Comparison of ENCODE assay signal across 26 cellular contexts in the genomic region with DNA sequence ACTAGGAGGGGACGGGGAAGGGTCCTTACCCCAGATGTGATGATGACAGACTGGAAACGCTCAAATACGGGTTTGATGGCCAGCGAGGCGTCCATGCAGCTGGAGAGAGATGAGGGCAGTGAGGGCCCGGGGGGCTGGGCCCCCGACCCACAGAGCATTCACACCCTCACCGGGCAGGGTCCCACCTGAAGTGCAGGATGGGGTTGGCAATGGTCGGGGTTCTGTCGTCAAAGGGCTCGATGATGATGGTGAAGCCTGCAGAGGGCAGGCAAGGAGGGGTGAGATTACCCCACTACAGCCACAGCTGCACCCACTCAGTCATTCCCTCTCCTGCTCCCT. TPM values are rescaled to one million over a fixed set of nuclear protein-coding genes. Genes with fewer than 3 reads are reported as not detected.
"Had no signal": no experiment of that assay in that cellular context is flagged by ENCODE, and none has a peak within 500 bp of the region (broad histone marks: within the 10 kb centered on the region; RNA-seq: fewer than 3 reads in every experiment).

No MANE protein-coding gene starts in this region.

- H3K27me3 Mint-ChIP-seq: effector memory CD8-positive, alpha-beta T cell; memory B cell; naive B cell; natural killer cell treated with Interleukin-12 subunit alpha and Interleukin-12 subunit beta and Interleukin-15 and Interleukin-18, amount 100 ng/mL, for 72 hours; stimulated activated memory B cell treated with anti-CD40 and anti-IgM and Interleukin-4, amounts not matched to agents 10 μg/mL and 1 μg/mL and 100 μg/mL, for 72 hours; stimulated activated naive CD8-positive, alpha-beta T cell treated with anti-CD3 and anti-CD28 coated beads, Interleukin-15, Interleukin-2, amounts not matched to agents 100 ng/mL and 50 ng/mL, for 24 hours had no signal

- H3K4me3 ChIP-seq: esophagus squamous epithelium, heart right ventricle, lung, mucosa of descending colon, psoas muscle, sigmoid colon, suprapubic skin, transverse colon, upper lobe of right lung, uterus had no signal

- H3K4me1 Mint-ChIP-seq: memory B cell; mesothelial cell of epicardium; neural crest cell; stimulated activated memory B cell treated with anti-CD40 and anti-IgM and Interleukin-4, amounts not matched to agents 10 μg/mL and 1 μg/mL and 100 μg/mL, for 72 hours had no signal

- H3K27ac ChIP-seq: esophagus squamous epithelium, heart right ventricle, psoas muscle, sigmoid colon, suprapubic skin, transverse colon, upper lobe of right lung, uterus had no signal

- H3K9me3 Mint-ChIP-seq: effector memory CD8-positive, alpha-beta T cell; immature natural killer cell; memory B cell; mesothelial cell of epicardium; naive B cell; natural killer cell treated with Interleukin-12 subunit alpha and Interleukin-12 subunit beta and Interleukin-15 and Interleukin-18, amount 100 ng/mL, for 72 hours; neural crest cell; stimulated activated memory B cell treated with anti-CD40 and anti-IgM and Interleukin-4, amounts not matched to agents 10 μg/mL and 1 μg/mL and 100 μg/mL, for 72 hours; stimulated activated naive CD8-positive, alpha-beta T cell treated with anti-CD3 and anti-CD28 coated beads, Interleukin-15, Interleukin-2, amounts not matched to agents 100 ng/mL and 50 ng/mL, for 24 hours had no signal

- ATAC-seq: effector memory CD8-positive, alpha-beta T cell; heart right ventricle; mucosa of descending colon; natural killer cell treated with Interleukin-12 subunit alpha and Interleukin-12 subunit beta and Interleukin-15 and Interleukin-18, amount 100 ng/mL, for 72 hours; psoas muscle; right cardiac atrium; stimulated activated memory B cell treated with anti-CD40 and anti-IgM and Interleukin-4, amounts not matched to agents 10 μg/mL and 1 μg/mL and 100 μg/mL, for 72 hours; upper lobe of right lung had no signal

- H3K27ac Mint-ChIP-seq: memory B cell; stimulated activated memory B cell treated with anti-CD40 and anti-IgM and Interleukin-4, amounts not matched to agents 10 μg/mL and 1 μg/mL and 100 μg/mL, for 72 hours; stimulated activated naive CD8-positive, alpha-beta T cell treated with anti-CD3 and anti-CD28 coated beads, Interleukin-15, Interleukin-2, amounts not matched to agents 100 ng/mL and 50 ng/mL, for 24 hours had no signal

- DNase-seq: cortex of kidney; effector memory CD8-positive, alpha-beta T cell; esophagus squamous epithelium; foreskin melanocyte; glutamatergic neuron; heart right ventricle; hippocampal formation; immature natural killer cell; mucosa of descending colon; naive B cell; psoas muscle; right cardiac atrium; sigmoid colon; stimulated activated CD4-positive, alpha-beta T cell treated with anti-CD3 and anti-CD28 coated beads, Interleukin-4, amount 100 ng/mL, for 4 hours; transverse colon; upper lobe of right lung; uterus had no signal

- H3K9me3 ChIP-seq: esophagus squamous epithelium, heart right ventricle, mucosa of descending colon, psoas muscle, sigmoid colon, suprapubic skin, transverse colon, upper lobe of right lung, uterus had no signal

- H3K36me3 ChIP-seq: transverse colon, upper lobe of right lung, uterus had no signal

- H3K4me3 Mint-ChIP-seq: effector memory CD8-positive, alpha-beta T cell; immature natural killer cell; memory B cell; mesothelial cell of epicardium; natural killer cell treated with Interleukin-12 subunit alpha and Interleukin-12 subunit beta and Interleukin-15 and Interleukin-18, amount 100 ng/mL, for 72 hours; neural crest cell; stimulated activated memory B cell treated with anti-CD40 and anti-IgM and Interleukin-4, amounts not matched to agents 10 μg/mL and 1 μg/mL and 100 μg/mL, for 72 hours; stimulated activated naive CD8-positive, alpha-beta T cell treated with anti-CD3 and anti-CD28 coated beads, Interleukin-15, Interleukin-2, amounts not matched to agents 100 ng/mL and 50 ng/mL, for 24 hours had no signal

- H3K4me1 ChIP-seq: esophagus squamous epithelium, heart right ventricle, psoas muscle, sigmoid colon, suprapubic skin, transverse colon, upper lobe of right lung, uterus had no signal

- H3K27me3 ChIP-seq: esophagus squamous epithelium, heart right ventricle, sigmoid colon, suprapubic skin, transverse colon, upper lobe of right lung, uterus had no signal

RNA-seq across cellular contexts. Expression of gene KLC3, which starts 16.9 kb away (rescaled TPM):
- polyA plus RNA-seq: immature natural killer cell had no signal

RNA-seq across cellular contexts. Expression of gene CKM, which starts 34.7 kb away (rescaled TPM):
- polyA plus RNA-seq: immature natural killer cell, keratinocyte had no signal
